Comparison of ENCODE assay signal across 8 cellular contexts in the genomic region with DNA sequence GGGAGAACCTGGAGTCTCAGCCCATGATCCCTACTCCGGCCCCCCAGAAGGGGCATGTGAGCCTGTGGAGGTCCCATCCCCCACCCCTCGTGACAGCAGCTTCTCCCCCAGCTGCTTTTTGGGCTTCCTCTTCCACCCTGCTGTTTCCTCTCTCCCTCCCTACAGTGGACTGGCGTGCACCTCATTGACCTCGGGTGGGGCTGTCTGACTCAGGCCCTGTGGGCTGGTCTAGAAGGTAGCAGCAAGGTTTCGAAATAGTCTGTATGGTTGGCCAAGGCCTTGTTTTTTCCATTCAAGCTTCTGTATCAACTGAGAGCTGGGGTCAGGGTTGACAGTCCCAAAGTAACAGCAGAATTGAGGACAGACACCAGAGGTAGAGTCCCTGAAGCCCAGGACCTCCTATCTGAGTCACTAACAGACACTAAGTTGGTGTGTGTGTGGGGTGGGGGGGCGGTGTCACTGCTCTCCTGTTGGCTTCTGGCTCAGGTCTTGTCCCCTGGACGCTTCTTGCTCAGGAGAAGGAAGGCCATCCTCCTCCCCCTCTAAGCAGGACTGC. TPM values are rescaled to one million over a fixed set of nuclear protein-coding genes. Genes with fewer than 3 reads are reported as not detected.
DNase-seq lines count a peak whose midpoint lies in the region; ATAC-seq and TF ChIP-seq lines count a peak whose summit lies in the region.

No MANE protein-coding gene starts in this region.

- peak overlapping the region; percentile 40 for H3K4me3 Mint-ChIP-seq in activated B cell treated with CpG ODN at 0.5 μM for 24 hours

- H3K36me3 Mint-ChIP-seq in activated B cell treated with CpG ODN at 0.5 μM for 24 hours (ENCODE audit: low read depth): no peaks in the 10 kb centered on the region

- peaks cover 71% of the 10 kb centered on the region for H3K4me1 Mint-ChIP-seq in activated B cell treated with CpG ODN at 0.5 μM for 24 hours

- peak; percentile 66 for ATAC-seq in GM19452 (IDR thresholded peaks at IDR 0.05; ENCODE audit: unreplicated experiment)
- ATAC-seq in HG03439 (IDR thresholded peaks at IDR 0.05; ENCODE audit: unreplicated experiment): peak; percentile 56
- ATAC-seq in activated B cell treated with CpG ODN at 0.5 μM for 24 hours (ENCODE audit: low read depth): peak; percentile 69

- DNase-seq in CMK (ENCODE audit: low read depth): peak; percentile 57
- DNase-seq in activated B cell treated with CpG ODN at 0.5 μM for 24 hours: no peak
- peak; percentile 88 for DNase-seq in cardiac septum (ENCODE audit: low spot score)
- DNase-seq in COLO829 (ENCODE audit: low spot score): no peak
- no peak for DNase-seq in T-helper 9 cell

- no peak overlapping the region for H3K4me3 ChIP-seq in skin epidermis

- TF ChIP-seq CTCF in activated B cell treated with CpG ODN at 0.5 μM for 24 hours (IDR thresholded peaks at IDR 0.05): no peak

- intact Hi-C loops in activated B cell treated with CpG ODN at 0.5 μM for 24 hours (cut with micrococcal nuclease) (loop anchor here (5.0 to 10.0 kb wide), 8 partner anchors 33 to 1142 kb away; partner anchors contain the start of genes FAM118B, HYLS1, MSANTD2 and RPUSD4), cardiac septum (cut with DNase I) (no loop called here)

- POLR2A ChIA-PET in activated B cell treated with CpG ODN at 0.5 μM for 24 hours (lab: Charles Lee): interaction anchor here (0.6 to 5.7 kb wide), 6 partner anchors 7 to 499 kb away, joined by 3 to 78 read pairs (median 4); partner anchors contain the start of genes EI24, SLC37A2 and TMEM218

- no peaks in the 10 kb centered on the region for H3K9me3 Mint-ChIP-seq in activated B cell treated with CpG ODN at 0.5 μM for 24 hours

- CTCF ChIA-PET in activated B cell treated with CpG ODN at 0.5 μM for 24 hours (lab: Charles Lee): interaction anchor here (0.7 to 3.3 kb wide), 3 partner anchors 20 to 71 kb away, joined by 3 to 10 read pairs (median 5); no protein-coding TSS in a partner anchor

- peak overlapping the region in 20 of 21 experiments; percentile 43 to 81 (median 60) for H3K27ac ChIP-seq in skin epidermis

- H3K27ac Mint-ChIP-seq in activated B cell treated with CpG ODN at 0.5 μM for 24 hours: peak overlapping the region; percentile 82

- peaks cover 2% of the 10 kb centered on the region for H3K27me3 Mint-ChIP-seq in activated B cell treated with CpG ODN at 0.5 μM for 24 hours

RNA-seq across cellular contexts. Expression of gene SLC37A2, which starts 7.7 kb away (rescaled TPM):
- total RNA-seq in activated B cell treated with CpG ODN at 0.5 μM for 24 hours: 21.3 and 27.5 TPM in 2 replicates
- total RNA-seq in cardiac septum: 1.2 TPM

RNA-seq across cellular contexts. Expression of gene TMEM218, which starts 40.6 kb away (rescaled TPM):
- 18.8 and 20.1 TPM in 2 replicates for total RNA-seq in activated B cell treated with CpG ODN at 0.5 μM for 24 hours
- 8.7 TPM for total RNA-seq in cardiac septum

Comparison
In these comparisons a context has a peak if more than half of its experiments do, and no peak if none do; other contexts are left out.
1. DNase-seq: peak in CMK (single experiment) and cardiac septum (single experiment); none in activated B cell treated with CpG ODN at 0.5 μM for 24 hours (single experiment), COLO829 (single experiment) and T-helper 9 cell (single experiment).
2. RNA of gene SLC37A2, which starts 7.7 kb away (total RNA-seq): 21.3 to 27.5 TPM in activated B cell treated with CpG ODN at 0.5 μM for 24 hours; 1.2 TPM in cardiac septum (single experiment); every median in the first group is over 10 times any median in the second.
3. Peak in every context shown above with its lines, with median percentiles within 50 percentile points of each other: ATAC-seq.